Comparison of ENCODE assay signal across 21 cellular contexts in the genomic region with DNA sequence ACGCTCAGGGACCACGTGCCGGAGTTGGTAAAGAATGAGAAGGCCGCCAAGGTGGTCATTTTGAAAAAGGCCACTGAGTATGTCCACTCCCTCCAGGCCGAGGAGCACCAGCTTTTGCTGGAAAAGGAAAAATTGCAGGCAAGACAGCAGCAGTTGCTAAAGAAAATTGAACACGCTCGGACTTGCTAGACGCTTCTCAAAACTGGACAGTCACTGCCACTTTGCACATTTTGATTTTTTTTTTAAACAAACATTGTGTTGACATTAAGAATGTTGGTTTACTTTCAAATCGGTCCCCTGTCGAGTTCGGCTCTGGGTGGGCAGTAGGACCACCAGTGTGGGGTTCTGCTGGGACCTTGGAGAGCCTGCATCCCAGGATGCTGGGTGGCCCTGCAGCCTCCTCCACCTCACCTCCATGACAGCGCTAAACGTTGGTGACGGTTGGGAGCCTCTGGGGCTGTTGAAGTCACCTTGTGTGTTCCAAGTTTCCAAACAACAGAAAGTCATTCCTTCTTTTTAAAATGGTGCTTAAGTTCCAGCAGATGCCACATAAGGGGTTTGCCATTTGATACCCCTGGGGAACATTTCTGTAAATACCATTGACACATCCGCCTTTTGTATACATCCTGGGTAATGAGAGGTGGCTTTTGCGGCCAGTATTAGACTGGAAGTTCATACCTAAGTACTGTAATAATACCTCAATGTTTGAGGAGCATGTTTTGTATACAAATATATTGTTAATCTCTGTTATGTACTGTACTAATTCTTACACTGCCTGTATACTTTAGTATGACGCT. TPM values are rescaled to one million over a fixed set of nuclear protein-coding genes. Genes with fewer than 3 reads are reported as not detected.
A peak's percentile ranks its signal among the peaks of the same experiment; 100 is the strongest.
DNase-seq lines count a peak whose midpoint lies in the region; ATAC-seq and TF ChIP-seq lines count a peak whose summit lies in the region.
"Had no signal": no experiment of that assay in that cellular context is flagged by ENCODE, and none has a peak within 500 bp of the region (broad histone marks: within the 10 kb centered on the region; RNA-seq: fewer than 3 reads in every experiment).

No MANE protein-coding gene starts in this region.

- H3K4me1 ChIP-seq in H9 (ENCODE audit: insufficient read depth, low read length), result peaks cover 2% of the 10 kb centered on the region

- H3K27ac ChIP-seq in H9 (ENCODE audit: insufficient read length, low read depth, low read length), result no peak overlapping the region
- H3K27ac ChIP-seq: 22Rv1, GM23248 had no signal

- peaks cover 38% of the 10 kb centered on the region for H3K79me2 ChIP-seq in H9 (ENCODE audit: insufficient read depth, low read length)

- no peak overlapping the region for H3T11ph ChIP-seq in H9 (ENCODE audit: low read length)

- H3K9ac ChIP-seq in H9 (ENCODE audit: extremely low read depth, insufficient read length, low read length), result no peak overlapping the region
- H3K9ac ChIP-seq: GM23248 had no signal

- H4K91ac ChIP-seq in H9 (ENCODE audit: insufficient read length, low read depth, low read length), result no peak overlapping the region

- no peak for ATAC-seq in activated CD8-positive, alpha-beta memory T cell treated with anti-CD3 and anti-CD28 coated beads, Interleukin-2, amount 10 ng/mL, durations not matched to agents 7 days and 5 days
- ATAC-seq: GM12878, Right ventricle myocardium inferior, SK-N-SH treated with all-trans-retinoic acid at 6 μM for 48 hours had no signal

- peaks cover 43 to 44% of the 10 kb centered on the region in 2 experiments for H3K4me1 Mint-ChIP-seq in H9
- H3K4me1 Mint-ChIP-seq in brain, result peaks cover 35% of the 10 kb centered on the region
- H3K4me1 Mint-ChIP-seq in nephron progenitor cell, result peaks cover 41% of the 10 kb centered on the region
- no peaks in the 10 kb centered on the region for H3K4me1 Mint-ChIP-seq in activated CD8-positive, alpha-beta memory T cell treated with anti-CD3 and anti-CD28 coated beads, Interleukin-2, amount 10 ng/mL, durations not matched to agents 7 days and 5 days

- WGBS in H9 (ENCODE audit: extremely low coverage, insufficient read length, low lambda C conversion rate), result no CpG with 5 or more reads among the region's 17 CpGs

- no peak overlapping the region for H3K18ac ChIP-seq in H9 (ENCODE audit: insufficient read length, low read depth, low read length)

- no peaks in the 10 kb centered on the region for H3K27me3 Mint-ChIP-seq in H9 (ENCODE audit: low read depth)
- H3K27me3 Mint-ChIP-seq in brain, result peaks cover 12% of the 10 kb centered on the region
- peaks cover 2% of the 10 kb centered on the region for H3K27me3 Mint-ChIP-seq in nephron progenitor cell (ENCODE audit: low read depth, poor library complexity)
- H3K27me3 Mint-ChIP-seq in activated CD8-positive, alpha-beta memory T cell treated with anti-CD3 and anti-CD28 coated beads, Interleukin-2, amount 10 ng/mL, durations not matched to agents 7 days and 5 days, result peaks cover 32% of the 10 kb centered on the region

- TF ChIP-seq CTCF in H9 (conservative IDR thresholded peaks at IDR 0.05), result no peak
- no peak for TF ChIP-seq CTCF in brain (conservative IDR thresholded peaks at IDR 0.05)
- TF ChIP-seq CTCF in nephron progenitor cell (IDR thresholded peaks at IDR 0.05), result no peak

- peaks cover 3% of the 10 kb centered on the region for H3K79me1 ChIP-seq in H9 (ENCODE audit: insufficient read depth, low read depth, low read length, poor library complexity, severe bottlenecking)

- H3K27ac Mint-ChIP-seq in H9 (no peak overlapping the region; a peak in 1 of 7 replicates), brain (peak overlapping the region in 1 of 5 experiments; percentile 48), nephron progenitor cell (no peak overlapping the region)
- no peak overlapping the region for H3K27ac Mint-ChIP-seq in activated CD8-positive, alpha-beta memory T cell treated with anti-CD3 and anti-CD28 coated beads, Interleukin-2, amount 10 ng/mL, durations not matched to agents 7 days and 5 days

- no peaks in the 10 kb centered on the region for H3K9me3 ChIP-seq in H9 (ENCODE audit: control insufficient read depth, low read depth, low read length)
- no peaks in the 10 kb centered on the region for H3K9me3 ChIP-seq in MG63

- no peak overlapping the region for H3K4me3 ChIP-seq in MG63
- H3K4me3 ChIP-seq: GM12878, GM23248 had no signal

- no peak overlapping the region for H4K8ac ChIP-seq in H9 (replicated peaks; ENCODE audit: insufficient read length, low read depth, low read length)

- no peak overlapping the region for H2BK120ac ChIP-seq in H9 (ENCODE audit: low read depth, low read length, poor library complexity, severe bottlenecking)

- H3K23me2 ChIP-seq in H9 (ENCODE audit: insufficient read length, low read depth, low read length, poor library complexity, severe bottlenecking), result peaks cover 8% of the 10 kb centered on the region

- no peak overlapping the region for H2AK5ac ChIP-seq in H9 (ENCODE audit: insufficient read length, low read length)

- no peak overlapping the region for H3K56ac ChIP-seq in H9 (ENCODE audit: insufficient read length, low read depth, low read length)

- no peak overlapping the region for H3K14ac ChIP-seq in H9 (ENCODE audit: insufficient read depth, low read length)

- no peaks in the 10 kb centered on the region for H3K36me3 ChIP-seq in MG63

- H2BK12ac ChIP-seq in H9 (ENCODE audit: insufficient read length, low read depth, low read length), result no peak overlapping the region

- H3K36me3 Mint-ChIP-seq in H9 (ENCODE audit: insufficient read depth in 1 of 3, low read depth in 3 of 3) (peaks cover 52 to 64% (median 56%) of the 10 kb centered on the region in 3 experiments), brain (peaks cover 54% of the 10 kb centered on the region), nephron progenitor cell (ENCODE audit: low read depth) (peaks cover 63% of the 10 kb centered on the region)
- H3K36me3 Mint-ChIP-seq in activated CD8-positive, alpha-beta memory T cell treated with anti-CD3 and anti-CD28 coated beads, Interleukin-2, amount 10 ng/mL, durations not matched to agents 7 days and 5 days, result no peaks in the 10 kb centered on the region

- H4K20me1 ChIP-seq in H9 (ENCODE audit: control insufficient read depth, insufficient read depth, insufficient read length), result no peaks in the 10 kb centered on the region

- no peak overlapping the region for H3K4me2 ChIP-seq in H9 (ENCODE audit: insufficient read depth, insufficient read length, low read length)

- H2BK15ac ChIP-seq in H9 (ENCODE audit: low read depth, low read length), result no peak overlapping the region

- H4K5ac ChIP-seq in H9 (ENCODE audit: insufficient read length, low read depth, low read length), result no peak overlapping the region

- H2AFZ ChIP-seq in H9 (ENCODE audit: low read length), result no peak overlapping the region
- H2AFZ ChIP-seq: GM23248 had no signal

- no peak overlapping the region for H3K4ac ChIP-seq in H9 (ENCODE audit: low read depth, low read length)

- CTCF ChIA-PET in activated CD8-positive, alpha-beta memory T cell treated with anti-CD3 and anti-CD28 coated beads, Interleukin-2, amount 10 ng/mL, durations not matched to agents 7 days and 5 days (lab: Charles Lee), result no interaction called here

- H3K9me3 Mint-ChIP-seq in H9 (peaks cover 3 to 6% of the 10 kb centered on the region in 2 experiments; a peak in 2 of 5 replicates), brain (no peaks in the 10 kb centered on the region), nephron progenitor cell (no peaks in the 10 kb centered on the region)
- H3K9me3 Mint-ChIP-seq in activated CD8-positive, alpha-beta memory T cell treated with anti-CD3 and anti-CD28 coated beads, Interleukin-2, amount 10 ng/mL, durations not matched to agents 7 days and 5 days (ENCODE audit: low read depth), result no peaks in the 10 kb centered on the region

- H2BK5ac ChIP-seq in H9 (ENCODE audit: insufficient read length, low read length), result no peak overlapping the region

- H2BK20ac ChIP-seq in H9 (ENCODE audit: low read depth, low read length, poor library complexity, severe bottlenecking), result no peak overlapping the region

- H3K27me3 ChIP-seq in H9 (ENCODE audit: insufficient read depth, low read length), result no peaks in the 10 kb centered on the region
- H3K27me3 ChIP-seq in MG63, result peaks cover 32% of the 10 kb centered on the region

- H3K23ac ChIP-seq in H9 (ENCODE audit: insufficient read length, low read depth, low read length), result no peak overlapping the region

- H3K4me3 Mint-ChIP-seq in H9, result peak overlapping the region; percentile 38 to 99; a peak in 4 of 5 replicates
- H3K4me3 Mint-ChIP-seq in brain, result peak overlapping the region in 3 of 5 experiments; percentile 40 to 88 (median 55)
- H3K4me3 Mint-ChIP-seq in nephron progenitor cell, result peak overlapping the region; percentile 96
- no peak overlapping the region for H3K4me3 Mint-ChIP-seq in activated CD8-positive, alpha-beta memory T cell treated with anti-CD3 and anti-CD28 coated beads, Interleukin-2, amount 10 ng/mL, durations not matched to agents 7 days and 5 days

- DNase-seq in DMS 273 (lab: John Stamatoyannopoulos, UW; ENCODE audit: unreplicated experiment) (peak; percentile 7), DMS 273 treated with DMSO at 0.1 percent for 48 hours (lab: John Stamatoyannopoulos, UW) (no peak), H9 (no peak), nephron progenitor cell (no peak), MG63 (no peak), iPS-NIHi11 (ENCODE audit: low spot score) (no peak)
- no peak for DNase-seq in activated CD8-positive, alpha-beta memory T cell treated with anti-CD3 and anti-CD28 coated beads, Interleukin-2, amount 10 ng/mL, durations not matched to agents 7 days and 5 days
- DNase-seq: DMS153; EL; GM23248; NCI-H1105 treated with DMSO at 0.1 percent for 48 hours; NCI-H187; NCI-H2171; NK-92 treated with Interleukin-12 subunit alpha and Interleukin-12 subunit beta, amount 100 ng/mL, for 24 hours had no signal

RNA-seq across cellular contexts. Expression of gene MYCN, which starts 5.8 kb away (rescaled TPM):
- 100.0 and 105 TPM in 2 replicates for total RNA-seq in H9 (2021)
- polyA plus RNA-seq in brain (ENCODE audit: insufficient read depth, low read depth, low replicate concordance), result 12.0 TPM
- not detected in 2 replicates for total RNA-seq in MG63 (2014; rRNA removed; shearing (Covaris generic); ENCODE audit: low replicate concordance)
- total RNA-seq in activated CD8-positive, alpha-beta memory T cell treated with anti-CD3 and anti-CD28 coated beads, Interleukin-2, amount 10 ng/mL, durations not matched to agents 7 days and 5 days, result not detected
- total RNA-seq: GM12878, GM23248, LHCN-M2 had no signal
- polyA plus RNA-seq: AG04450, GM12878, GM23248 had no signal

Comparison
In these comparisons a context has a peak if more than half of its experiments do, and no peak if none do; other contexts are left out.
1. RNA of gene MYCN, which starts 5.8 kb away (total RNA-seq): 100.0 to 105 TPM in H9; not detected in activated CD8-positive, alpha-beta memory T cell treated with anti-CD3 and anti-CD28 coated beads, Interleukin-2, amount 10 ng/mL, durations not matched to agents 7 days and 5 days and not detected in MG63; every median in the first group is over 10 times any median in the second.